In genomic region chr9:107645464-107645833, GRCh38 we compare ENCODE assay signal across 18 cellular contexts.
"Had no signal": no experiment of that assay in that cellular context is flagged by ENCODE, and none has a peak within 500 bp of the region (broad histone marks: within the 10 kb centered on the region; RNA-seq: fewer than 3 reads in every experiment).

No MANE protein-coding gene starts in this region.

- H3K36me3 ChIP-seq: breast epithelium, tibial artery had no signal

- FAIRE-seq: astrocyte, keratinocyte had no signal

- H3K4me1 ChIP-seq: breast epithelium had no signal

- H3K4me3 Mint-ChIP-seq: activated CD4-positive, alpha-beta T cell treated with anti-CD3 and anti-CD28 coated beads, Interleukin-2, amount 10 ng/mL, durations not matched to agents 24 days and 14 days; activated naive CD4-positive, alpha-beta T cell treated with anti-CD3 and anti-CD28 coated beads, Interleukin-2, amount 10 ng/mL, durations not matched to agents 7 days and 5 days; activated naive CD8-positive, alpha-beta T cell treated with anti-CD3 and anti-CD28 coated beads, Interleukin-2, amount 50 U/mL, for 24 hours; activated T-cell treated with anti-CD3 and anti-CD28 coated beads, Interleukin-2, amount 50 U/mL, for 4 hours; nephron; T-helper 1 cell treated with Interleukin-12 subunit alpha and Interleukin-12 subunit beta and Interleukin-4 antibody, amounts not matched to agents 30 μg/mL and 1 μg/mL, for 36 hours had no signal

- H3K27me3 ChIP-seq: breast epithelium, tibial artery had no signal

- H3K4me3 ChIP-seq: breast epithelium, tibial artery had no signal

- H3K9me3 Mint-ChIP-seq: activated CD4-positive, alpha-beta T cell treated with anti-CD3 and anti-CD28 coated beads, Interleukin-2, amount 10 ng/mL, durations not matched to agents 24 days and 14 days; activated naive CD4-positive, alpha-beta T cell treated with anti-CD3 and anti-CD28 coated beads, Interleukin-2, amount 10 ng/mL, durations not matched to agents 7 days and 5 days; activated naive CD8-positive, alpha-beta T cell treated with anti-CD3 and anti-CD28 coated beads, Interleukin-2, amount 50 U/mL, for 24 hours; activated T-cell treated with anti-CD3 and anti-CD28 coated beads, Interleukin-2, amount 50 U/mL, for 4 hours; nephron; T-helper 1 cell treated with Interleukin-12 subunit alpha and Interleukin-12 subunit beta and Interleukin-4 antibody, amounts not matched to agents 30 μg/mL and 1 μg/mL, for 36 hours had no signal

- DNase-seq: activated CD4-positive, alpha-beta T cell treated with anti-CD3 and anti-CD28 coated beads, Interleukin-2, amount 10 ng/mL, durations not matched to agents 24 days and 14 days; activated CD8-positive, alpha-beta memory T cell treated with anti-CD3 and anti-CD28 coated beads, Interleukin-2, amount 50 U/mL, for 4 hours; activated effector memory CD4-positive, alpha-beta T cell treated with Interleukin-2 at 50 U/mL for 16 hours; activated naive CD4-positive, alpha-beta T cell treated with anti-CD3 and anti-CD28 coated beads, Interleukin-2, amount 10 ng/mL, durations not matched to agents 7 days and 5 days; activated naive CD8-positive, alpha-beta T cell treated with anti-CD3 and anti-CD28 coated beads, Interleukin-2, amount 50 U/mL, for 24 hours; activated T-cell treated with anti-CD3 and anti-CD28 coated beads, Interleukin-2, amount 50 U/mL, for 4 hours; cortex of kidney; effector CD8-positive, alpha-beta T cell; stimulated activated CD4-positive, alpha-beta T cell treated with anti-CD3 and anti-CD28 coated beads, Interleukin-12 subunit alpha, Interleukin-12 subunit beta, amount 100 ng/mL, for 4 hours; stimulated activated CD4-positive, alpha-beta T cell treated with anti-CD3 and anti-CD28 coated beads, Interleukin-1b, Interleukin-23, amount 100 ng/mL, for 48 hours; stimulated activated CD8-positive, alpha-beta memory T cell treated with anti-CD3 and anti-CD28 coated beads, Interleukin-4, amount 100 ng/mL, for 48 hours; stimulated activated naive CD4-positive, alpha-beta T cell treated with Interleukin-2 at 50 U/mL for 16 hours had no signal

- ATAC-seq: activated naive CD8-positive, alpha-beta T cell treated with anti-CD3 and anti-CD28 coated beads, Interleukin-2, amount 50 U/mL, for 24 hours; activated T-cell treated with anti-CD3 and anti-CD28 coated beads, Interleukin-2, amount 50 U/mL, for 4 hours had no signal

- H3K27ac Mint-ChIP-seq: activated CD4-positive, alpha-beta T cell treated with anti-CD3 and anti-CD28 coated beads, Interleukin-2, amount 10 ng/mL, durations not matched to agents 24 days and 14 days; activated naive CD4-positive, alpha-beta T cell treated with anti-CD3 and anti-CD28 coated beads, Interleukin-2, amount 10 ng/mL, durations not matched to agents 7 days and 5 days; activated naive CD8-positive, alpha-beta T cell treated with anti-CD3 and anti-CD28 coated beads, Interleukin-2, amount 50 U/mL, for 24 hours; nephron; T-helper 1 cell treated with Interleukin-12 subunit alpha and Interleukin-12 subunit beta and Interleukin-4 antibody, amounts not matched to agents 30 μg/mL and 1 μg/mL, for 36 hours had no signal

- H3K36me3 Mint-ChIP-seq: activated naive CD4-positive, alpha-beta T cell treated with anti-CD3 and anti-CD28 coated beads, Interleukin-2, amount 10 ng/mL, durations not matched to agents 7 days and 5 days had no signal

- H3K4me1 Mint-ChIP-seq: activated CD4-positive, alpha-beta T cell treated with anti-CD3 and anti-CD28 coated beads, Interleukin-2, amount 10 ng/mL, durations not matched to agents 24 days and 14 days; activated naive CD4-positive, alpha-beta T cell treated with anti-CD3 and anti-CD28 coated beads, Interleukin-2, amount 10 ng/mL, durations not matched to agents 7 days and 5 days; activated naive CD8-positive, alpha-beta T cell treated with anti-CD3 and anti-CD28 coated beads, Interleukin-2, amount 50 U/mL, for 24 hours had no signal

- H3K27ac ChIP-seq: breast epithelium, tibial artery had no signal

- H3K9me3 ChIP-seq: breast epithelium, tibial artery had no signal
